In the genomic region with DNA sequence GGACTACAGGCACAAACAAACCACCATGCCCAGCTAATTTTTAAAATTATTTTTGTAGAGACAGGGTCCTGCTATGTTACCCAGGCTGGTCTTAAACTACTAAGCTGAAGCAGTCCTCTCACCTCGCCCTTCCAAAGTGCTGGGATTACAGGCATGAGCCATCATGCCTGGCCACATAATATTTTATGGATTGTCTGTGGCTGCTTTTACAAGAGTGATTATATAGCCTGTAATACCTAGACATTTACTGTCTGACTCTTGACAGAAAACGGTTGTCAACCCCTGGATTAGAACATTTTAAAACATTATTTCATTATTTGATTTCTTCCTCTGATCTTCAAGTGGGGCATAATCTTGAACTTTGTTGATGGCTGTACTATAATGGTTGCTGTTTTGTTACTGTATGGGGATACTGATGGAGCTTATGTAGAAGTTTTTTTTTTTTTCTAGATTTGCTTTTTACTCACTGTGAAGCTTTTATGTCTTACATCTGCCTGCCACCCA, we compare ENCODE assay signal across 10 cellular contexts. TPM values are rescaled to one million over a fixed set of nuclear protein-coding genes. Genes with fewer than 3 reads are reported as not detected.
DNase-seq lines count a peak whose midpoint lies in the region; ATAC-seq and TF ChIP-seq lines count a peak whose summit lies in the region.
"Had no signal": no experiment of that assay in that cellular context is flagged by ENCODE, and none has a peak within 500 bp of the region (broad histone marks: within the 10 kb centered on the region; RNA-seq: fewer than 3 reads in every experiment).

No MANE protein-coding gene starts in this region.

- H3K36me3 ChIP-seq in PC-3 (ENCODE audit: low read depth, low read length): peaks cover 14% of the 10 kb centered on the region
- peaks cover 18% of the 10 kb centered on the region for H3K36me3 ChIP-seq in mammary epithelial cell (ENCODE audit: insufficient read depth, low read length)
- H3K36me3 ChIP-seq in trophoblast cell (ENCODE audit: control insufficient read depth in 1 of 2, insufficient read depth in 2 of 2, low read length in 2 of 2): peaks cover 10 to 17% of the 10 kb centered on the region in 2 experiments

- no peak overlapping the region for H3K23ac ChIP-seq in trophoblast cell (ENCODE audit: low read length)

- H3K9me2 ChIP-seq in PC-3 (replicated peaks; ENCODE audit: low read length): no peaks in the 10 kb centered on the region

- WGBS in mammary epithelial cell (ENCODE audit: low coverage, missing lambda C conversion rate): 0% methylated on average over 2 of the region's 2 CpGs
- WGBS in trophoblast cell (ENCODE audit: extremely low coverage, insufficient coverage, insufficient read length): no CpG with 5 or more reads among the region's 2 CpGs

- intact Hi-C loops in PC-3 (cut with micrococcal nuclease) (loop anchor here (2.0 kb wide), 1 partner anchor 15 kb away; a partner anchor contains a TSS), mammary epithelial cell (cut with micrococcal nuclease) (loop anchor here (2.0 kb wide), 2 partner anchors 15 to 157 kb away; no protein-coding TSS in a partner anchor)

- peak overlapping the region; percentile 80 for H4K91ac ChIP-seq in trophoblast cell (ENCODE audit: low read depth, low read length)

- H3K27ac ChIP-seq in PC-3 (ENCODE audit: low read length) (peak overlapping the region; percentile 42), mammary epithelial cell (ENCODE audit: insufficient read depth, low read depth, low read length) (peak overlapping the region; percentile 65), trophoblast cell (ENCODE audit: low read depth, low read length) (peak overlapping the region; percentile 78)

- ATAC-seq in PC-3 (peak; percentile 54), GM19397 (IDR thresholded peaks at IDR 0.05; ENCODE audit: unreplicated experiment) (no peak), HG02759 (IDR thresholded peaks at IDR 0.05; ENCODE audit: unreplicated experiment) (no peak)

- H3F3A ChIP-seq in PC-3 (ENCODE audit: low read length, unreplicated experiment): no peaks in the 10 kb centered on the region

- peaks cover 54% of the 10 kb centered on the region for H3K79me2 ChIP-seq in PC-3 (ENCODE audit: low read length)
- peaks cover 63% of the 10 kb centered on the region for H3K79me2 ChIP-seq in mammary epithelial cell (ENCODE audit: insufficient read depth, low read length)
- peaks cover 4% of the 10 kb centered on the region for H3K79me2 ChIP-seq in trophoblast cell (ENCODE audit: control insufficient read depth, insufficient read depth, low read length, poor library complexity)

- peak overlapping the region; percentile 82 for H2BK12ac ChIP-seq in trophoblast cell (ENCODE audit: low read length)

- no peaks in the 10 kb centered on the region for H3K27me3 ChIP-seq in PC-3 (ENCODE audit: low read length)
- H3K27me3 ChIP-seq in mammary epithelial cell (ENCODE audit: insufficient read depth, low read length): no peaks in the 10 kb centered on the region
- H3K27me3 ChIP-seq in trophoblast cell (ENCODE audit: insufficient read depth, low read length): no peaks in the 10 kb centered on the region

- H3K9ac ChIP-seq in PC-3 (ENCODE audit: low read length) (no peak overlapping the region), mammary epithelial cell (ENCODE audit: insufficient read depth, low read length) (peak overlapping the region; percentile 11), trophoblast cell (ENCODE audit: low read length) (no peak overlapping the region)

- in situ Hi-C loops in mammary epithelial cell (cut with MboI; ENCODE audit: low sequenced_read_pairs in 2 of 2): loop anchor here in 1 of 2 donors (10.0 to 25.0 kb wide), 2 partner anchors 81 to 558 kb away; a partner anchor contains a TSS

- BruUV-seq in PC-3 (replicated peaks; lab: Mats Ljungman, UMichigan): no TSS peak
- BruUV-seq in mammary epithelial cell (replicated peaks; lab: Mats Ljungman, UMichigan): no TSS peak

- CTCF ChIA-PET in PC-3 (lab: Charles Lee) (interaction anchor here (0.9 to 1.5 kb wide), 3 partner anchors 82 to 120 kb away, joined by 3 to 5 read pairs (median 4); no protein-coding TSS in a partner anchor), mammary epithelial cell (lab: Charles Lee; ENCODE audit: low non-redundant PET) (interaction anchor here (0.6 kb wide), 1 partner anchor 140 kb away, joined by 3 read pairs; no protein-coding TSS in a partner anchor)

- DNase-seq in Daoy (ENCODE audit: low read depth) (peak; percentile 28), PC-3 (peak; percentile 60), mammary epithelial cell (peak; percentile 62), trophoblast cell (no peak), NCI-H774 (lab: John Stamatoyannopoulos, UW) (no peak), LoVo (ENCODE audit: low spot score) (no peak)
- DNase-seq: NCI-H1417 treated with DMSO at 0.1 percent for 48 hours, SIG-M5 had no signal

- peak overlapping the region; percentile 57 for H4K8ac ChIP-seq in trophoblast cell (ENCODE audit: low read depth, low read length)

- H4K12ac ChIP-seq in trophoblast cell (ENCODE audit: low read depth, low read length): no peak overlapping the region

- H3K4ac ChIP-seq in trophoblast cell (ENCODE audit: low read depth, low read length): peak overlapping the region; percentile 58

- H2AFZ ChIP-seq in PC-3 (ENCODE audit: low read length) (no peak overlapping the region), mammary epithelial cell (ENCODE audit: low read depth, low read length) (no peak overlapping the region), trophoblast cell (ENCODE audit: insufficient read depth, low read length, poor library complexity) (no peak overlapping the region)

- H3K4me1 ChIP-seq in PC-3 (ENCODE audit: insufficient read depth, low read length) (peaks cover 59% of the 10 kb centered on the region), mammary epithelial cell (ENCODE audit: insufficient read depth, low read length) (peaks cover 43% of the 10 kb centered on the region), trophoblast cell (ENCODE audit: control insufficient read depth in 1 of 2, insufficient read depth in 2 of 2, low read length in 2 of 2) (peaks cover 12 to 25% of the 10 kb centered on the region in 2 experiments)

- H3K4me3 ChIP-seq in PC-3 (ENCODE audit: low read length) (no peak overlapping the region), mammary epithelial cell (replicated peaks in 1 of 3; ENCODE audit: insufficient read depth in 1 of 3, low read depth in 2 of 3, low read length in 3 of 3) (no peak overlapping the region), trophoblast cell (ENCODE audit: low read depth, low read length) (no peak overlapping the region)

- H3K9me3 ChIP-seq in PC-3 (ENCODE audit: low read length): no peaks in the 10 kb centered on the region
- no peaks in the 10 kb centered on the region for H3K9me3 ChIP-seq in mammary epithelial cell (replicated peaks; ENCODE audit: insufficient read depth, low read length)
- no peaks in the 10 kb centered on the region for H3K9me3 ChIP-seq in trophoblast cell (ENCODE audit: insufficient read depth, low read depth, low read length)

- POLR2A ChIA-PET in PC-3 (lab: Charles Lee; ENCODE audit: unreplicated experiment): interaction anchor here (0.6 kb wide), 3 partner anchors 13 to 232 kb away, joined by 3 to 16 read pairs (median 5); no protein-coding TSS in a partner anchor

- H2AK5ac ChIP-seq in trophoblast cell (ENCODE audit: low read length): no peak overlapping the region

- dilution Hi-C loops in mammary epithelial cell (cut with HindIII; ENCODE audit: low sequenced_read_pairs): loop anchor here (5.0 kb wide), 1 partner anchor 283 kb away; no protein-coding TSS in a partner anchor

- H3K4me2 ChIP-seq in PC-3 (ENCODE audit: low read length): peak overlapping the region; percentile 22
- H3K4me2 ChIP-seq in mammary epithelial cell (ENCODE audit: insufficient read depth, low read depth, low read length): peak overlapping the region; percentile 15
- no peak overlapping the region for H3K4me2 ChIP-seq in trophoblast cell (ENCODE audit: low read length)

- no peak overlapping the region for H3K18ac ChIP-seq in trophoblast cell (ENCODE audit: low read length)

- H4K20me1 ChIP-seq in PC-3 (ENCODE audit: low read length) (no peaks in the 10 kb centered on the region), mammary epithelial cell (ENCODE audit: insufficient read depth, low read length) (no peaks in the 10 kb centered on the region)

- TF ChIP-seq CTCF in PC-3 (conservative IDR thresholded peaks at IDR 0.05; ENCODE audit: low read depth, low read length) (no peak), mammary epithelial cell (conservative IDR thresholded peaks at IDR 0.05 in 1 of 2, IDR thresholded peaks at IDR 0.05 in 1 of 2; ENCODE audit: extremely low read depth in 1 of 2, insufficient read depth in 1 of 2, low read depth in 1 of 2, low read length in 2 of 2) (no peak)

- peak overlapping the region; percentile 89 for H2BK5ac ChIP-seq in trophoblast cell (ENCODE audit: low read depth, low read length, poor library complexity)

- H2BK120ac ChIP-seq in trophoblast cell (ENCODE audit: insufficient read depth, low read length, poor library complexity): peak overlapping the region; percentile 63

- H3K14ac ChIP-seq in trophoblast cell (ENCODE audit: low read length): peak overlapping the region; percentile 66

- peaks cover 24% of the 10 kb centered on the region for H3K79me1 ChIP-seq in trophoblast cell (ENCODE audit: low read length)

RNA-seq across cellular contexts. Expression of a gene that starts 14.3 kb away (rescaled TPM):
- total RNA-seq in Daoy (2014; rRNA removed; shearing (Covaris generic)): 5.2 and 26.0 TPM in 2 replicates
- total RNA-seq in PC-3 (2014; rRNA removed) (3.7 and 4.3 TPM in 2 replicates), mammary epithelial cell (1 to 10 TPM; 5.6 to 7.7 TPM)
- polyA plus RNA-seq in mammary epithelial cell: 1.5 TPM
- 4.8 TPM for polyA minus RNA-seq in mammary epithelial cell
- 9.4 and 9.5 TPM in 2 replicates for polyA plus RNA-seq in trophoblast cell (2013)

RNA-seq across cellular contexts. Expression of a gene that starts 49.2 kb away (rescaled TPM):
- 10.9 and 16.1 TPM in 2 replicates for total RNA-seq in Daoy (2014; rRNA removed; shearing (Covaris generic))
- total RNA-seq in PC-3 (2014; rRNA removed) (49.9 and 56.9 TPM in 2 replicates), mammary epithelial cell (10 to 100 TPM; 15.0 to 16.4 TPM)
- polyA plus RNA-seq in mammary epithelial cell: 21.4 TPM
- polyA minus RNA-seq in mammary epithelial cell: 2.7 TPM
- polyA plus RNA-seq in trophoblast cell (2013): 3.9 and 4.0 TPM in 2 replicates

RNA-seq across cellular contexts. Expression of a gene that starts 54.3 kb away (rescaled TPM):
- total RNA-seq in Daoy (2014; rRNA removed; shearing (Covaris generic)): 0.27 and 0.40 TPM in 2 replicates
- total RNA-seq in PC-3 (2014; rRNA removed): 0.04 TPM in 1 of 2 replicates, not detected in the other
- total RNA-seq in mammary epithelial cell: under 1 TPM in 1 of 2 donors, not detected in 1; under 0.01 TPM
- not detected for polyA plus RNA-seq in mammary epithelial cell
- not detected for polyA minus RNA-seq in mammary epithelial cell
- polyA plus RNA-seq in trophoblast cell (2013): 0.12 and 0.15 TPM in 2 replicates

Comparison
In these comparisons a context has a peak if more than half of its experiments do, and no peak if none do; other contexts are left out.
1. DNase-seq: peak in Daoy (single experiment), PC-3 (single experiment) and mammary epithelial cell (single experiment); none in trophoblast cell (0 of 2), NCI-H774 (single experiment) and LoVo (single experiment).
2. Peak in every context shown above with its lines, with median percentiles within 50 percentile points of each other: H3K27ac ChIP-seq.